Comparison of ENCODE assay signal across 11 cellular contexts in genomic region chr16:84986102-84986501, GRCh38. TPM values are rescaled to one million over a fixed set of nuclear protein-coding genes. Genes with fewer than 3 reads are reported as not detected.
DNase-seq lines count a peak whose midpoint lies in the region; ATAC-seq and TF ChIP-seq lines count a peak whose summit lies in the region.
"Had no signal": no experiment of that assay in that cellular context is flagged by ENCODE, and none has a peak within 500 bp of the region (broad histone marks: within the 10 kb centered on the region; RNA-seq: fewer than 3 reads in every experiment).

No MANE protein-coding gene starts in this region.

- H3K9me3 Mint-ChIP-seq in memory B cell: no peaks in the 10 kb centered on the region

- WGBS in adrenal gland, 4 donors: 92 to 97% (median 95%) methylated on average over 15 to 22 of the region's 22 CpGs
- WGBS in lower leg skin, 2 donors: 91 to 94% methylated on average over 22 of the region's 22 CpGs

- no peaks in the 10 kb centered on the region for H3K27me3 Mint-ChIP-seq in memory B cell

- no peak overlapping the region for H3K4me3 ChIP-seq in adrenal gland
- H3K4me3 ChIP-seq in ascending aorta: no peak overlapping the region
- H3K4me3 ChIP-seq in lower leg skin (ENCODE audit: low read depth, poor library complexity, severe bottlenecking): no peak overlapping the region

- no peaks in the 10 kb centered on the region for H3K27me3 ChIP-seq in adrenal gland
- H3K27me3 ChIP-seq in ascending aorta: no peaks in the 10 kb centered on the region

- peak; percentile 39 for DNase-seq in cardiac septum (ENCODE audit: low spot score)
- DNase-seq in left cardiac atrium: no peak
- no peak for DNase-seq in adrenal gland
- no peak for DNase-seq in memory B cell (ENCODE audit: low spot score in 2 of 2)
- DNase-seq in stimulated activated CD8-positive, alpha-beta memory T cell treated with anti-CD3 and anti-CD28 coated beads, Interleukin-4, amount 100 ng/mL, for 48 hours: peak; percentile 33
- DNase-seq in NCI-H1930 (lab: John Stamatoyannopoulos, UW): no peak
- no peak for DNase-seq in ascending aorta (ENCODE audit: low spot score in 2 of 2)
- DNase-seq in lower leg skin (ENCODE audit: low spot score in 2 of 2): no peak
- DNase-seq: Kasumi-1, NCI-H2171, T-helper 1 cell had no signal

- TF ChIP-seq CTCF in adrenal gland (IDR thresholded peaks at IDR 0.05) (no peak), ascending aorta (IDR thresholded peaks at IDR 0.05) (no peak), lower leg skin (IDR thresholded peaks at IDR 0.05) (no peak)

- H3K36me3 ChIP-seq in adrenal gland (replicated peaks in 1 of 2) (peaks cover 0 to 58% of the 10 kb centered on the region in 2 donors), ascending aorta (peaks cover 44 to 84% of the 10 kb centered on the region in 2 donors)

- TF ChIP-seq POLR2A in adrenal gland (IDR thresholded peaks at IDR 0.05) (no peak), lower leg skin (IDR thresholded peaks at IDR 0.05) (no peak)

- H3K27ac ChIP-seq in adrenal gland (peak overlapping the region in 3 of 5 donors; percentile 7 to 43 (median 26)), ascending aorta (no peak overlapping the region)

- H3K4me1 ChIP-seq in adrenal gland (replicated peaks in 1 of 2) (peaks cover 10 to 22% of the 10 kb centered on the region in 2 donors), ascending aorta (peaks cover 0 to 11% of the 10 kb centered on the region in 2 donors)

- no peak for ATAC-seq in left cardiac atrium
- ATAC-seq in memory B cell (ENCODE audit: low read depth): no peak

- H3K9me3 ChIP-seq in adrenal gland (replicated peaks in 1 of 3) (no peaks in the 10 kb centered on the region), ascending aorta (no peaks in the 10 kb centered on the region)

- peak overlapping the region; percentile 53 for H3K27ac Mint-ChIP-seq in memory B cell

- intact Hi-C loops in cardiac septum (cut with DNase I) (no loop called here), left cardiac atrium (cut with DNase I) (no loop called here), adrenal gland (cut with DNase I) (no loop called here), ascending aorta (cut with DNase I) (no loop called here), lower leg skin (cut with DNase I; ENCODE audit: low total_unique reads) (no loop called here)

- H3K4me1 Mint-ChIP-seq in memory B cell: peaks cover 6% of the 10 kb centered on the region

- peaks cover 37% of the 10 kb centered on the region for H3K36me3 Mint-ChIP-seq in memory B cell

- H3K4me3 Mint-ChIP-seq in memory B cell: no peak overlapping the region

RNA-seq across cellular contexts. Expression of gene ZDHHC7, which starts 25.2 kb away (rescaled TPM):
- 43.7 TPM for total RNA-seq in cardiac septum
- 10 to 100 TPM; 33.2 to 35.2 TPM for total RNA-seq in left cardiac atrium
- 10 to 100 TPM; 39.7 to 74.6 (median 47.2) TPM for total RNA-seq in adrenal gland
- polyA plus RNA-seq in adrenal gland: 10 to 100 TPM; 22.5 to 34.8 (median 24.4) TPM
- total RNA-seq in ascending aorta: 70.7 TPM
- 10 to 100 TPM; 39.7 to 56.5 (median 47.3) TPM for total RNA-seq in lower leg skin

RNA-seq across cellular contexts. Expression of gene KIAA0513, which starts 41.5 kb away (rescaled TPM):
- total RNA-seq in cardiac septum (8.3 TPM), left cardiac atrium (10 to 100 TPM in 1 of 2 donors, 1 to 10 TPM in 1; 9.2 to 10.4 TPM), adrenal gland (10 to 100 TPM; 13.7 to 36.7 (median 22.8) TPM), ascending aorta (131 TPM), lower leg skin (10 to 100 TPM; 37.5 to 48.1 (median 39.2) TPM)
- 10 to 100 TPM in 1 of 3 donors, 1 to 10 TPM in 2; 8.6 to 12.2 (median 9.5) TPM for polyA plus RNA-seq in adrenal gland

Comparison
In these comparisons a context has a peak if more than half of its experiments do, and no peak if none do; other contexts are left out.
1. DNase-seq: peak in cardiac septum (single experiment) and stimulated activated CD8-positive, alpha-beta memory T cell treated with anti-CD3 and anti-CD28 coated beads, Interleukin-4, amount 100 ng/mL, for 48 hours (single experiment); none in left cardiac atrium (single experiment), adrenal gland (0 of 7), memory B cell (0 of 2), NCI-H1930 (0 of 2), ascending aorta (0 of 2) and lower leg skin (0 of 2).
2. H3K27ac ChIP-seq: peak in adrenal gland (3 of 5); none in ascending aorta (0 of 2).